18 cellular contexts compared by ENCODE assay signal in the genomic region with DNA sequence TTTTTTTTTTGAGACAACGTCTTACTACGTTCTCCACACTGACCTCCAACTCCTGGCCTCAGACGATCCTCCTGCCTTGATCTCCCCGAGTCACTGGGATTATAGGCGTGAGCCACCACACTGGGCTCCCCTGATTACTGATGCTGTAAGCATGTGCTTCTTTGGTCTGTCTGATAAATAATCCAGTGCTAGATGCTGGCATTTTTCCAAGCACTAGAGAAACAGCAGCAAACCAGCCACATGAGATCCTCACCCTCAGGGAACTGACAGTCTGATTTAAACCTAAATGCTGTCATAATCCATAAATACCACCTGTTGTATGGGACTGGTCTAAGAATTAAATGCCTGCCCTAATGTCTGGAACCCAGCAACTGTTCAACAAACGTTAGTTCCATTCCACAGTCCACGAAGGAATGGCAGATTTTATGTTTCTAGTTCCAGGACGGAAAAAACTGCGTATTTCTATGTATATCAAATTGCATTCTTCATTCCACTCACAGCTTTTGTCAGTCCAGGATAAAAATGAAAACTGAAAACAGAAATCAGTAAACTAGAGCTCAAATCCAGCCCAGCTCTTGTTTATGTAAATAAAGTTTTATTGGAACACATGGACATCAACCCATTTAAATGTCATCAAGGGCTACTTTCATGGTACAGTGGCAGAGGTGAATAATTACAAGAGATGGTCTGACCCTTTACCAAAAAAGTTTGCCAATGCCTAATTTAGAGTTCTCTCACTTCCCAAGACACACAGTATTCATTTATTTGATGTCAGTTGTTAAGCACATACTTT. TPM values are rescaled to one million over a fixed set of nuclear protein-coding genes. Genes with fewer than 3 reads are reported as not detected.
DNase-seq lines count a peak whose midpoint lies in the region; ATAC-seq, FAIRE-seq and TF ChIP-seq lines count a peak whose summit lies in the region.
"Had no signal": no experiment of that assay in that cellular context is flagged by ENCODE, and none has a peak within 500 bp of the region (broad histone marks: within the 10 kb centered on the region; RNA-seq: fewer than 3 reads in every experiment).

No MANE protein-coding gene starts in this region.

- DNase-seq in Calu3 (no peak), HCT116 (ENCODE audit: low read depth, low spot score) (no peak), GM12878 (ENCODE audit: low read depth, low spot score) (no peak), iris pigment epithelial cell (ENCODE audit: low read depth) (peak; percentile 16), small intestine (no peak)
- DNase-seq in activated CD8-positive, alpha-beta memory T cell treated with anti-CD3 and anti-CD28 coated beads, Interleukin-2, amount 50 U/mL, for 4 hours: no peak
- no peak for DNase-seq in activated CD4-positive, alpha-beta T cell treated with anti-CD3 and anti-CD28 coated beads, Interleukin-2, amount 50 U/mL, for 48 hours
- DNase-seq: CD4-positive, alpha-beta memory T cell; DMS53; GDM1; MG63; NCI-H1417 treated with DMSO at 0.1 percent for 48 hours; NCI-H187; NCI-H510A; NCI-H774 had no signal

- no peak for TF ChIP-seq POLR2A in HCT116 (IDR thresholded peaks at IDR 0.05; ENCODE audit: borderline replicate concordance, extremely low read depth, insufficient read depth, insufficient read length)
- TF ChIP-seq POLR2A in GM12878 (IDR thresholded peaks at IDR 0.05; ENCODE audit: low read depth, low read length): no peak

- H3K27me3 ChIP-seq in HCT116 (ENCODE audit: insufficient read depth, low read length): no peaks in the 10 kb centered on the region
- no peaks in the 10 kb centered on the region for H3K27me3 ChIP-seq in GM12878 (replicated peaks in 1 of 2; ENCODE audit: control insufficient read depth in 2 of 2, insufficient read depth in 2 of 2, low read length in 1 of 2)
- H3K27me3 ChIP-seq in small intestine (ENCODE audit: control insufficient read depth in 2 of 2, insufficient read depth in 2 of 2, low read length in 2 of 2): no peaks in the 10 kb centered on the region
- H3K27me3 ChIP-seq: BLaER1, MG63, SJSA1 had no signal

- peaks cover 17% of the 10 kb centered on the region for H3K36me3 Mint-ChIP-seq in Calu3 (ENCODE audit: insufficient read depth, unreplicated experiment)

- H3K79me2 ChIP-seq in HCT116 (ENCODE audit: insufficient read depth, low read length) (no peaks in the 10 kb centered on the region), GM12878 (ENCODE audit: control insufficient read depth, insufficient read depth, low read length) (no peaks in the 10 kb centered on the region)

- no peak for TF ChIP-seq EP300 in GM12878 (IDR thresholded peaks at IDR 0.05; ENCODE audit: borderline replicate concordance in 1 of 2, control insufficient read depth in 1 of 2, low read depth in 2 of 2, low read length in 2 of 2)

- H3K27me3 Mint-ChIP-seq in Calu3 (ENCODE audit: unreplicated experiment): no peaks in the 10 kb centered on the region
- H3K27me3 Mint-ChIP-seq: CD4-positive, alpha-beta memory T cell had no signal

- RAD21 ChIA-PET in HCT116 (lab: Charles Lee; ENCODE audit: low non-redundant PET in 1 of 2, low total read pairs in 2 of 2, uncharacterized antibody in 2 of 2, unreplicated experiment in 2 of 2) (no interaction called here), GM12878 (lab: Charles Lee; ENCODE audit: unreplicated experiment) (no interaction called here)

- H2AFZ ChIP-seq in HCT116 (ENCODE audit: low read depth, low read length, poor library complexity, severe bottlenecking) (no peak overlapping the region), GM12878 (ENCODE audit: control insufficient read depth, low read depth, low read length) (no peak overlapping the region)

- 95% methylated on average over 9 of the region's 9 CpGs for WGBS in GM12878 (ENCODE audit: insufficient coverage, insufficient replicate concordance, low lambda C conversion rate, missing lambda C conversion rate)
- WGBS in small intestine, 3 donors: 91 to 95% (median 92%) methylated on average over 9 of the region's 9 CpGs

- TF ChIP-seq RAD21 in HCT116 (IDR thresholded peaks at IDR 0.05; ENCODE audit: low read depth): no peak
- no peak for TF ChIP-seq RAD21 in GM12878 (IDR thresholded peaks at IDR 0.05; ENCODE audit: insufficient read depth, low read depth, low read length)

- H3K27ac Mint-ChIP-seq in Calu3 (ENCODE audit: unreplicated experiment): no peak overlapping the region

- no peaks in the 10 kb centered on the region for H3K9me3 ChIP-seq in HCT116 (ENCODE audit: control insufficient read depth in 1 of 2, insufficient read depth in 1 of 2, low read depth in 1 of 2, low read length in 2 of 2)
- no peaks in the 10 kb centered on the region for H3K9me3 ChIP-seq in GM12878 (replicated peaks; ENCODE audit: control insufficient read depth, insufficient read depth, low read length)
- H3K9me3 ChIP-seq in small intestine (ENCODE audit: control insufficient read depth, low read depth): no peaks in the 10 kb centered on the region
- H3K9me3 ChIP-seq: BLaER1, MG63, SJSA1 had no signal

- ATAC-seq in HCT116: no peak
- no peak for ATAC-seq in GM12878

- H3K9me3 Mint-ChIP-seq in Calu3 (ENCODE audit: low read depth, unreplicated experiment): peaks cover 2% of the 10 kb centered on the region
- H3K9me3 Mint-ChIP-seq: CD4-positive, alpha-beta memory T cell had no signal

- no peaks in the 10 kb centered on the region for H4K20me1 ChIP-seq in HCT116 (ENCODE audit: insufficient read depth)
- no peaks in the 10 kb centered on the region for H4K20me1 ChIP-seq in GM12878 (ENCODE audit: control insufficient read depth, insufficient read depth)
- H4K20me1 ChIP-seq: BLaER1 had no signal

- in situ Hi-C loops in GM12878 (cut with MboI): no loop called here

- H3K27ac ChIP-seq in HCT116 (ENCODE audit: low read depth, low read length) (no peak overlapping the region), GM12878 (ENCODE audit: control insufficient read depth, insufficient read depth) (no peak overlapping the region), small intestine (ENCODE audit: low read depth in 1 of 2, low read length in 1 of 2) (no peak overlapping the region)
- H3K27ac ChIP-seq: BLaER1, SJSA1 had no signal

- no peak overlapping the region for H3K4me3 ChIP-seq in HCT116 (replicated peaks in 1 of 2; ENCODE audit: low read depth in 1 of 2, low read length in 2 of 2)
- H3K4me3 ChIP-seq in GM12878: no peak overlapping the region
- no peak overlapping the region for H3K4me3 ChIP-seq in small intestine (ENCODE audit: low read depth in 1 of 2, low read length in 2 of 2)
- H3K4me3 ChIP-seq: BLaER1, MG63, SJSA1 had no signal

- TSS peak; percentile 32 for BruUV-seq in Calu3 (replicated peaks; lab: Mats Ljungman, UMichigan)
- BruUV-seq in HCT116 (replicated peaks; lab: Mats Ljungman, UMichigan): TSS peak; percentile 51
- no TSS peak for BruUV-seq in GM12878 (replicated peaks; lab: Mats Ljungman, UMichigan)

- FAIRE-seq in GM12878 (lab: Jason Lieb, UNC) (no peak), small intestine (lab: Jason Lieb, UNC) (no peak)
- FAIRE-seq: RCC 7860 had no signal

- POLR2A ChIA-PET in HCT116 (lab: Charles Lee) (no interaction called here), GM12878 (lab: Charles Lee) (no interaction called here)

- intact Hi-C loops in Calu3 (cut with micrococcal nuclease; ENCODE audit: unreplicated experiment) (no loop called here), HCT116 (cut with micrococcal nuclease) (no loop called here), GM12878 (cut with micrococcal nuclease; ENCODE audit: unreplicated experiment) (no loop called here)

- no peak overlapping the region for H3K4me2 ChIP-seq in HCT116 (ENCODE audit: low read length)
- H3K4me2 ChIP-seq in GM12878 (ENCODE audit: control insufficient read depth, insufficient read depth): no peak overlapping the region
- H3K4me2 ChIP-seq: BLaER1 had no signal

- CTCF ChIA-PET in Calu3 (lab: Charles Lee): no interaction called here
- CTCF ChIA-PET in HCT116 (lab: Charles Lee): no interaction called here
- CTCF ChIA-PET in GM12878 (lab: Yijun Ruan, JAX): no interaction called here

- TF ChIP-seq CTCF in Calu3 (IDR thresholded peaks at IDR 0.05; ENCODE audit: unreplicated experiment) (no peak), HCT116 (IDR thresholded peaks at IDR 0.05 in 2 of 3, conservative IDR thresholded peaks at IDR 0.05 in 1 of 3; ENCODE audit: borderline replicate concordance in 1 of 3, insufficient read depth in 1 of 3, low read depth in 2 of 3, low read length in 2 of 3) (no peak), GM12878 (IDR thresholded peaks at IDR 0.05 in 2 of 3, conservative IDR thresholded peaks at IDR 0.05 in 1 of 3; ENCODE audit: control insufficient read depth in 2 of 3, extremely low read depth in 1 of 3, insufficient read depth in 1 of 3, low read depth in 3 of 3, low read length in 3 of 3) (no peak)

- H3K36me3 ChIP-seq in HCT116 (ENCODE audit: control insufficient read depth in 1 of 2, insufficient read depth in 2 of 2, low read length in 2 of 2) (peaks cover 2 to 17% of the 10 kb centered on the region in 2 experiments; a peak in 1 of 4 replicates), GM12878 (ENCODE audit: control insufficient read depth in 2 of 2, insufficient read depth in 2 of 2, low read length in 1 of 2) (no peaks in the 10 kb centered on the region; a peak in 1 of 4 replicates), small intestine (ENCODE audit: control insufficient read depth in 2 of 2, insufficient read depth in 2 of 2, low read length in 2 of 2) (peaks cover 5 to 14% of the 10 kb centered on the region in 2 donors)

- H3K4me1 ChIP-seq in HCT116 (ENCODE audit: control insufficient read depth in 1 of 2, insufficient read depth in 2 of 2, low read length in 2 of 2) (no peaks in the 10 kb centered on the region), GM12878 (ENCODE audit: control insufficient read depth, insufficient read depth, low read length) (no peaks in the 10 kb centered on the region), small intestine (ENCODE audit: control insufficient read depth in 2 of 2, insufficient read depth in 1 of 2, low read depth in 1 of 2, low read length in 1 of 2) (no peaks in the 10 kb centered on the region)
- H3K4me1 ChIP-seq: BLaER1, SJSA1 had no signal

- SMC1A ChIA-PET in GM12878 (lab: Charles Lee; ENCODE audit: uncharacterized antibody, unreplicated experiment): interaction anchor here (0.9 kb wide), 1 partner anchor 9 kb away, joined by 3 read pairs; no protein-coding TSS in a partner anchor

- H3K9ac ChIP-seq in HCT116 (ENCODE audit: low read length) (no peak overlapping the region), GM12878 (ENCODE audit: control insufficient read depth, insufficient read depth, low read length) (no peak overlapping the region)
- H3K9ac ChIP-seq: BLaER1 had no signal

- H3K9me2 ChIP-seq in HCT116 (ENCODE audit: insufficient read depth): no peaks in the 10 kb centered on the region

- no peaks in the 10 kb centered on the region for H3K4me1 Mint-ChIP-seq in Calu3 (ENCODE audit: low read depth, unreplicated experiment)
- H3K4me1 Mint-ChIP-seq: CD4-positive, alpha-beta memory T cell had no signal

- H3K4me3 Mint-ChIP-seq in Calu3 (ENCODE audit: low read depth, unreplicated experiment): no peak overlapping the region

RNA-seq across cellular contexts. Expression of gene SLC35D2, which starts 20.1 kb away (rescaled TPM):
- total RNA-seq in Calu3 (2022) (20.1 and 21.6 TPM in 2 replicates), HCT116 (2021; ENCODE audit: unreplicated experiment) (32.5 TPM), GM12878 (2014; rRNA removed) (3.6 and 4.4 TPM in 2 replicates), GM12878 (2014; rRNA removed; fragmentation: Illumina TruSeq; extraction: Trizol) (5.2 and 5.5 TPM in 2 replicates), GM12878 (2021) (6.1 and 6.5 TPM in 2 replicates)
- 23.2 and 27.6 TPM in 2 replicates for polyA plus RNA-seq in HCT116 (2012)
- 9.0 and 9.9 TPM in 2 replicates for total RNA-seq in GM12878 (2013; cell fraction: nucleolus; rRNA removed)
- polyA plus RNA-seq in GM12878 (2011; ENCODE audit: low read depth): 6.9 TPM
- polyA plus RNA-seq in GM12878 (2011; rRNA removed) (0.99 and 1.4 TPM in 2 replicates), GM12878 (2014; fragmentation: Illumina TruSeq; extraction: Trizol) (6.3 TPM in 2 replicates), GM12878 (2014; fragmentation: Nextera tagmentation; extraction: Ambion mirVana) (1 to 10 TPM; 1.3 to 3.3 TPM), GM12878 (2014; rRNA removed) (2.8 and 6.0 TPM in 2 replicates), GM12878 (2016; fragmentation: Nextera tagmentation; extraction: Ambion mirVana) (1 to 10 TPM in 1 of 2 experiments, under 1 TPM in 1; 0.64 to 3.2 TPM), small intestine (10 to 100 TPM; 57.2 to 92.7 (median 79.4) TPM)
- 0.42 and 0.61 TPM in 2 replicates for polyA plus RNA-seq in GM12878 (2011; cell fraction: cytosol; rRNA removed)
- 0.51 and 0.61 TPM in 2 replicates for polyA plus RNA-seq in GM12878 (2011; cell fraction: nucleus; rRNA removed)
- polyA plus RNA-seq in GM12878 (2012): 9.5 and 10.8 TPM in 2 replicates
- polyA minus RNA-seq in GM12878 (2011; rRNA and poly(A)+ RNA removed): 0.66 and 1.3 TPM in 2 replicates
- polyA minus RNA-seq in GM12878 (2011; cell fraction: cytosol; rRNA and poly(A)+ RNA removed): not detected in 2 replicates
- polyA minus RNA-seq in GM12878 (2011; cell fraction: nucleus; rRNA and poly(A)+ RNA removed): not detected in 2 replicates

RNA-seq across cellular contexts. Expression of gene ZNF367, which starts 54.8 kb away (rescaled TPM):
- total RNA-seq in Calu3 (2022) (8.6 and 9.6 TPM in 2 replicates), HCT116 (2021; ENCODE audit: unreplicated experiment) (18.1 TPM), GM12878 (2014; rRNA removed) (16.3 and 17.8 TPM in 2 replicates), GM12878 (2014; rRNA removed; fragmentation: Illumina TruSeq; extraction: Trizol) (15.5 and 15.6 TPM in 2 replicates), GM12878 (2021) (14.3 and 15.7 TPM in 2 replicates)
- polyA plus RNA-seq in HCT116 (2012): 2.5 and 3.4 TPM in 2 replicates
- total RNA-seq in GM12878 (2013; cell fraction: nucleolus; rRNA removed): 9.3 and 9.5 TPM in 2 replicates
- 3.8 TPM for polyA plus RNA-seq in GM12878 (2011; ENCODE audit: low read depth)
- polyA plus RNA-seq in GM12878 (2011; rRNA removed) (10.2 and 14.5 TPM in 2 replicates), GM12878 (2014; fragmentation: Illumina TruSeq; extraction: Trizol) (13.3 and 14.7 TPM in 2 replicates), GM12878 (2014; fragmentation: Nextera tagmentation; extraction: Ambion mirVana) (1 to 10 TPM; 3.9 to 5.5 TPM), GM12878 (2014; rRNA removed) (9.8 and 12.0 TPM in 2 replicates), GM12878 (2016; fragmentation: Nextera tagmentation; extraction: Ambion mirVana) (1 to 10 TPM; 2.9 to 6.2 TPM), small intestine (1 to 10 TPM in 2 of 3 donors, under 1 TPM in 1; 0.54 to 4.6 (median 1.3) TPM)
- 4.3 and 4.9 TPM in 2 replicates for polyA plus RNA-seq in GM12878 (2011; cell fraction: cytosol; rRNA removed)
- polyA plus RNA-seq in GM12878 (2011; cell fraction: nucleus; rRNA removed): 5.7 and 6.0 TPM in 2 replicates
- 5.4 and 8.0 TPM in 2 replicates for polyA plus RNA-seq in GM12878 (2012)
- 4.0 and 5.5 TPM in 2 replicates for polyA minus RNA-seq in GM12878 (2011; rRNA and poly(A)+ RNA removed)
- polyA minus RNA-seq in GM12878 (2011; cell fraction: cytosol; rRNA and poly(A)+ RNA removed): 4.9 and 5.6 TPM in 2 replicates
- polyA minus RNA-seq in GM12878 (2011; cell fraction: nucleus; rRNA and poly(A)+ RNA removed): 3.0 and 5.5 TPM in 2 replicates
